24 cellular contexts compared by ENCODE assay signal in genomic region chr1:55929652-55930051, GRCh38.
DNase-seq lines count a peak whose midpoint lies in the region; ATAC-seq and TF ChIP-seq lines count a peak whose summit lies in the region.
"Had no signal": no experiment of that assay in that cellular context is flagged by ENCODE, and none has a peak within 500 bp of the region (broad histone marks: within the 10 kb centered on the region; RNA-seq: fewer than 3 reads in every experiment).

No MANE protein-coding gene starts in this region.

- H4K12ac ChIP-seq in trophoblast cell (ENCODE audit: low read depth, low read length), result no peak overlapping the region

- H3K4me3 Mint-ChIP-seq in natural killer cell treated with Interleukin-12 subunit alpha and Interleukin-12 subunit beta and Interleukin-15 and Interleukin-18, amount 100 ng/mL, for 72 hours, result no peak overlapping the region
- no peak overlapping the region for H3K4me3 Mint-ChIP-seq in natural killer cell
- H3K4me3 Mint-ChIP-seq: CD14-positive monocyte; CD4-positive, alpha-beta memory T cell; CD4-positive, CD25-positive, alpha-beta regulatory T cell; CD8-positive, alpha-beta memory T cell had no signal

- intact Hi-C loops in natural killer cell (cut with micrococcal nuclease) (no loop called here), vagina (cut with DNase I) (no loop called here)

- H3K14ac ChIP-seq in trophoblast cell (ENCODE audit: low read length), result peak overlapping the region; percentile 2

- H3K9ac ChIP-seq in trophoblast cell (ENCODE audit: low read length), result no peak overlapping the region
- H3K9ac ChIP-seq: BLaER1 had no signal

- H3K9me3 ChIP-seq in trophoblast cell (ENCODE audit: insufficient read depth, low read depth, low read length), result peaks cover 4% of the 10 kb centered on the region
- H3K9me3 ChIP-seq in vagina, result no peaks in the 10 kb centered on the region
- H3K9me3 ChIP-seq: BE2C, BLaER1 had no signal

- H3K4me1 ChIP-seq in trophoblast cell (ENCODE audit: control insufficient read depth in 1 of 2, insufficient read depth in 2 of 2, low read length in 2 of 2), result peaks cover 3 to 6% of the 10 kb centered on the region in 2 experiments
- peaks cover 16% of the 10 kb centered on the region for H3K4me1 ChIP-seq in vagina
- H3K4me1 ChIP-seq: BE2C, BLaER1 had no signal

- H3K4me2 ChIP-seq in trophoblast cell (ENCODE audit: low read length), result no peak overlapping the region
- H3K4me2 ChIP-seq: BLaER1 had no signal

- H2AFZ ChIP-seq in trophoblast cell (ENCODE audit: insufficient read depth, low read length, poor library complexity), result no peak overlapping the region

- peaks cover 4 to 15% of the 10 kb centered on the region in 2 donors for H3K27me3 Mint-ChIP-seq in natural killer cell treated with Interleukin-12 subunit alpha and Interleukin-12 subunit beta and Interleukin-15 and Interleukin-18, amount 100 ng/mL, for 72 hours
- peaks cover 0 to 2% of the 10 kb centered on the region in 2 donors for H3K27me3 Mint-ChIP-seq in natural killer cell (ENCODE audit: low read depth in 2 of 2)
- H3K27me3 Mint-ChIP-seq: CD4-positive, alpha-beta memory T cell; CD4-positive, CD25-positive, alpha-beta regulatory T cell had no signal

- H3K27ac ChIP-seq in trophoblast cell (ENCODE audit: low read depth, low read length) (no peak overlapping the region), vagina (peak overlapping the region; percentile 31)
- H3K27ac ChIP-seq: BLaER1 had no signal

- no peaks in the 10 kb centered on the region for H3K36me3 ChIP-seq in trophoblast cell (ENCODE audit: control insufficient read depth in 1 of 2, insufficient read depth in 2 of 2, low read length in 2 of 2)
- no peaks in the 10 kb centered on the region for H3K36me3 ChIP-seq in vagina
- H3K36me3 ChIP-seq: BE2C, BLaER1 had no signal

- H2AK5ac ChIP-seq in trophoblast cell (ENCODE audit: low read length), result peak overlapping the region; percentile 0

- no peaks in the 10 kb centered on the region for H3K36me3 Mint-ChIP-seq in natural killer cell treated with Interleukin-12 subunit alpha and Interleukin-12 subunit beta and Interleukin-15 and Interleukin-18, amount 100 ng/mL, for 72 hours
- H3K36me3 Mint-ChIP-seq in natural killer cell, result no peaks in the 10 kb centered on the region
- H3K36me3 Mint-ChIP-seq: CD14-positive monocyte; CD4-positive, alpha-beta memory T cell; CD4-positive, CD25-positive, alpha-beta regulatory T cell; CD8-positive, alpha-beta memory T cell had no signal

- peak overlapping the region; percentile 58 for H4K91ac ChIP-seq in trophoblast cell (ENCODE audit: low read depth, low read length)

- ATAC-seq in natural killer cell treated with Interleukin-12 subunit alpha and Interleukin-12 subunit beta and Interleukin-15 and Interleukin-18, amount 100 ng/mL, for 72 hours, result peak; percentile 9 to 28
- ATAC-seq in natural killer cell, result no peak
- no peak for ATAC-seq in HG03039 (IDR thresholded peaks at IDR 0.05; ENCODE audit: unreplicated experiment)
- ATAC-seq: GM12878 had no signal

- H3K27me3 ChIP-seq in trophoblast cell (ENCODE audit: insufficient read depth, low read length) (no peaks in the 10 kb centered on the region), vagina (no peaks in the 10 kb centered on the region)
- H3K27me3 ChIP-seq: BE2C, BLaER1 had no signal

- no peak overlapping the region for H3K18ac ChIP-seq in trophoblast cell (ENCODE audit: low read length)

- no peak overlapping the region for H4K8ac ChIP-seq in trophoblast cell (ENCODE audit: low read depth, low read length)

- H3K4me1 Mint-ChIP-seq in natural killer cell treated with Interleukin-12 subunit alpha and Interleukin-12 subunit beta and Interleukin-15 and Interleukin-18, amount 100 ng/mL, for 72 hours (ENCODE audit: low read depth in 2 of 2), result no peaks in the 10 kb centered on the region
- H3K4me1 Mint-ChIP-seq in natural killer cell, result no peaks in the 10 kb centered on the region
- H3K4me1 Mint-ChIP-seq: CD14-positive monocyte; CD4-positive, alpha-beta memory T cell; CD4-positive, CD25-positive, alpha-beta regulatory T cell; CD8-positive, alpha-beta memory T cell had no signal

- DNase-seq in natural killer cell treated with Interleukin-12 subunit alpha and Interleukin-12 subunit beta and Interleukin-15 and Interleukin-18, amount 100 ng/mL, for 72 hours (ENCODE audit: low spot score), result no peak
- DNase-seq in natural killer cell (no peak), trophoblast cell (no peak), vagina (ENCODE audit: extremely low spot score in 2 of 2) (no peak), cerebellar cortex (ENCODE audit: low spot score) (no peak)
- DNase-seq: 8988T; ACHN; BE2C; C1 segment of cervical spinal cord; CD4-positive, alpha-beta memory T cell; CD4-positive, CD25-positive, alpha-beta regulatory T cell; CD8-positive, alpha-beta memory T cell; COR-L47; DMS 273 treated with DMSO at 0.1 percent for 48 hours; DMS153; DMS53; DMS79; DND-41; EL; GDM1 had no signal

- no peak for TF ChIP-seq POLR2A in vagina (IDR thresholded peaks at IDR 0.05)

- H3K79me2 ChIP-seq in trophoblast cell (ENCODE audit: control insufficient read depth, insufficient read depth, low read length, poor library complexity), result no peaks in the 10 kb centered on the region

- no peak overlapping the region for H3K4ac ChIP-seq in trophoblast cell (ENCODE audit: low read depth, low read length)

- no peak overlapping the region for H3K27ac Mint-ChIP-seq in natural killer cell treated with Interleukin-12 subunit alpha and Interleukin-12 subunit beta and Interleukin-15 and Interleukin-18, amount 100 ng/mL, for 72 hours
- H3K27ac Mint-ChIP-seq in natural killer cell, result no peak overlapping the region
- H3K27ac Mint-ChIP-seq: CD14-positive monocyte; CD4-positive, alpha-beta memory T cell; CD4-positive, CD25-positive, alpha-beta regulatory T cell; CD8-positive, alpha-beta memory T cell had no signal

- H3K9me3 Mint-ChIP-seq in natural killer cell treated with Interleukin-12 subunit alpha and Interleukin-12 subunit beta and Interleukin-15 and Interleukin-18, amount 100 ng/mL, for 72 hours, result no peaks in the 10 kb centered on the region
- no peaks in the 10 kb centered on the region for H3K9me3 Mint-ChIP-seq in natural killer cell

- H3K4me3 ChIP-seq in trophoblast cell (ENCODE audit: low read depth, low read length), result no peak overlapping the region
- H3K4me3 ChIP-seq in vagina, result no peak overlapping the region
- H3K4me3 ChIP-seq: BLaER1, GM12878 had no signal

- H3K79me1 ChIP-seq in trophoblast cell (ENCODE audit: low read length), result peaks cover 17% of the 10 kb centered on the region

- TF ChIP-seq CTCF in natural killer cell (IDR thresholded peaks at IDR 0.05), result no peak
- TF ChIP-seq CTCF in vagina (IDR thresholded peaks at IDR 0.05), result no peak

- no peak overlapping the region for H3K23ac ChIP-seq in trophoblast cell (ENCODE audit: low read length)

- H2BK12ac ChIP-seq in trophoblast cell (ENCODE audit: low read length), result peak overlapping the region; percentile 3

- no peak overlapping the region for H2BK5ac ChIP-seq in trophoblast cell (ENCODE audit: low read depth, low read length, poor library complexity)

- peak overlapping the region; percentile 9 for H2BK120ac ChIP-seq in trophoblast cell (ENCODE audit: insufficient read depth, low read length, poor library complexity)

- no CpG with 5 or more reads among the region's 1 CpG for WGBS in trophoblast cell (ENCODE audit: extremely low coverage, insufficient coverage, insufficient read length)

Comparison
In these comparisons a context has a peak if more than half of its experiments do, and no peak if none do; other contexts are left out.
1. ATAC-seq: peak in natural killer cell treated with Interleukin-12 subunit alpha and Interleukin-12 subunit beta and Interleukin-15 and Interleukin-18, amount 100 ng/mL, for 72 hours (2 of 2); none in natural killer cell (0 of 3) and HG03039 (single experiment).